In the genomic region with DNA sequence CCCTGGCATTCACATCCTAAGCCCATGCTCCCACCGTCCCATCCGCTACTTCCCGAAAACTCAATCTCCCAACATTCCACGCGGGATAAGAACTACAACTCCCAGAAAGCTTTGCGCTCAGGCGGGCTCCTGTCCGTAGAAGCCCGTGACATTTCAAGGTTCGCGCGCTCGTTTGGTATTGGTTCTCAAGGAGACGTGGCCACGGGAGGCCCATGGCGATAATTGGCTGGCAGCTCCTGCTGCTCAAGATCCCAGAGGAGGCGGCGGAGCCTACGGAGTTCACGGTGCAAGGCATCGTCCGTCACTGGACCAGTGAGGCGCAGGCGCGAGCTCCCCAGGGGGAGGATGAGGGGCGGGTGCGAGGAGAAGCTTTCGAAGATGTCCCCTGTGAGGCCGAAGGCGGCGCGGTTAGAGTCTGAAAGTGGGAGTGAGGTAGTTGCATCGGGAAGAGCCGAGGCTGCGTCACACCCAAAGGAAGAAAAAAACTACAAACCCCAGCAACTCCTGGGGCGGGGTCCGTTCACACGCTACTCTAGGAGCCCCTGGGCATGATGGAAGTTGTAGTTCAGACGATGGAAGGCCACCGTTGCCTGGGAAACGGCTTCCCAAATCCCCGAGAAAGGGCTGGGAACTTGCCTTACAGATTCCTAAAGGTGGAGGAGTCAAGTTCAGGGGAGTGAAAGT, we compare ENCODE assay signal across 1 cellular context.
TF ChIP-seq lines count a peak whose summit lies in the region.

No MANE protein-coding gene starts in this region.

TF ChIP-seq in K562, 482 proteins besides CTCF, POLR2A, EP300 and RAD21 (continues in another document):
- TF ChIP-seq, protein P1, sequence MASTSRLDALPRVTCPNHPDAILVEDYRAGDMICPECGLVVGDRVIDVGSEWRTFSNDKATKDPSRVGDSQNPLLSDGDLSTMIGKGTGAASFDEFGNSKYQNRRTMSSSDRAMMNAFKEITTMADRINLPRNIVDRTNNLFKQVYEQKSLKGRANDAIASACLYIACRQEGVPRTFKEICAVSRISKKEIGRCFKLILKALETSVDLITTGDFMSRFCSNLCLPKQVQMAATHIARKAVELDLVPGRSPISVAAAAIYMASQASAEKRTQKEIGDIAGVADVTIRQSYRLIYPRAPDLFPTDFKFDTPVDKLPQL (IDR thresholded peaks at IDR 0.05; ENCODE audit: extremely low read depth, insufficient read length) = no peak
- peak; percentile 69 to 98; a peak in 2 of 4 replicates for TF ChIP-seq TEAD1 (CRISPR knock-in tag; IDR thresholded peaks at IDR 0.05)
- no peak for TF ChIP-seq NCOA2 (IDR thresholded peaks at IDR 0.05; ENCODE audit: partially characterized antibody in 2 of 2)
- TF ChIP-seq HDAC8 (tag; IDR thresholded peaks at IDR 0.05) = 0 out of 2 replicates have a peak, but pooled peaks have one; percentile 24
- peak; percentile 72; the same call in 1 of the 2 replicates for TF ChIP-seq BACH1 (tag; IDR thresholded peaks at IDR 0.05)
- TF ChIP-seq, protein P2, sequence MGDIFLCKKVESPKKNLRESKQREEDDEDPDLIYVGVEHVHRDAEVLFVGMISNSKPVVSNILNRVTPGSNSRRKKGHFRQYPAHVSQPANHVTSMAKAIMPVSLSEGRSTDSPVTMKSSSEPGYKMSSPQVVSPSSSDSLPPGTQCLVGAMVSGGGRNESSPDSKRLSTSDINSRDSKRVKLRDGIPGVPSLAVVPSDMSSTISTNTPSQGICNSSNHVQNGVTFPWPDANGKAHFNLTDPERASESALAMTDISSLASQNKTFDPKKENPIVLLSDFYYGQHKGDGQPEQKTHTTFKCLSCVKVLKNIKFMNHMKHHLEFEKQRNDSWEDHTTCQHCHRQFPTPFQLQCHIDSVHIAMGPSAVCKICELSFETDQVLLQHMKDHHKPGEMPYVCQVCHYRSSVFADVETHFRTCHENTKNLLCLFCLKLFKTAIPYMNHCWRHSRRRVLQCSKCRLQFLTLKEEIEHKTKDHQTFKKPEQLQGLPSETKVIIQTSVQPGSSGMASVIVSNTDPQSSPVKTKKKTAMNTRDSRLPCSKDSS (IDR thresholded peaks at IDR 0.05; ENCODE audit: low read depth, partially characterized antibody) = no peak
- TF ChIP-seq EP400 (IDR thresholded peaks at IDR 0.05) = peak; percentile 75
- no peak for TF ChIP-seq XRCC4 (IDR thresholded peaks at IDR 0.05; ENCODE audit: extremely low read depth, insufficient read depth, insufficient read length)
- no peak for TF ChIP-seq ZNF699 (CRISPR knock-in tag; IDR thresholded peaks at IDR 0.05; ENCODE audit: insufficient replicate concordance)
- TF ChIP-seq ZNF780A (CRISPR knock-in tag; IDR thresholded peaks at IDR 0.05) = no peak
- TF ChIP-seq ZNF584 (CRISPR knock-in tag; IDR thresholded peaks at IDR 0.05; ENCODE audit: low read depth) = peak; percentile 60; the same call in 1 of the 2 replicates
- 0 out of 2 replicates have a peak, but pooled peaks have one; percentile 34 for TF ChIP-seq ZC3H11A (IDR thresholded peaks at IDR 0.05; ENCODE audit: low read depth, low read length)
- peak; percentile 78 for TF ChIP-seq TEAD4 (IDR thresholded peaks at IDR 0.05; ENCODE audit: low read length)
- TF ChIP-seq TEAD4 (CRISPR knock-in tag; IDR thresholded peaks at IDR 0.05; ENCODE audit: borderline replicate concordance) = no peak
- TF ChIP-seq E2F3 (CRISPR knock-in tag; IDR thresholded peaks at IDR 0.05) = peak; percentile 77; the same call in 1 of the 2 replicates
- no peak for TF ChIP-seq TAF15 (IDR thresholded peaks at IDR 0.05; ENCODE audit: low read depth, low read length)
- TF ChIP-seq CREM (IDR thresholded peaks at IDR 0.05; ENCODE audit: low read depth) = peak; percentile 84
- TF ChIP-seq SIX5 (IDR thresholded peaks at IDR 0.05; ENCODE audit: borderline replicate concordance in 1 of 2, insufficient read depth in 1 of 2, low read depth in 1 of 2, low read length in 2 of 2) = peak; percentile 97 to 99
- TF ChIP-seq, protein P3, sequence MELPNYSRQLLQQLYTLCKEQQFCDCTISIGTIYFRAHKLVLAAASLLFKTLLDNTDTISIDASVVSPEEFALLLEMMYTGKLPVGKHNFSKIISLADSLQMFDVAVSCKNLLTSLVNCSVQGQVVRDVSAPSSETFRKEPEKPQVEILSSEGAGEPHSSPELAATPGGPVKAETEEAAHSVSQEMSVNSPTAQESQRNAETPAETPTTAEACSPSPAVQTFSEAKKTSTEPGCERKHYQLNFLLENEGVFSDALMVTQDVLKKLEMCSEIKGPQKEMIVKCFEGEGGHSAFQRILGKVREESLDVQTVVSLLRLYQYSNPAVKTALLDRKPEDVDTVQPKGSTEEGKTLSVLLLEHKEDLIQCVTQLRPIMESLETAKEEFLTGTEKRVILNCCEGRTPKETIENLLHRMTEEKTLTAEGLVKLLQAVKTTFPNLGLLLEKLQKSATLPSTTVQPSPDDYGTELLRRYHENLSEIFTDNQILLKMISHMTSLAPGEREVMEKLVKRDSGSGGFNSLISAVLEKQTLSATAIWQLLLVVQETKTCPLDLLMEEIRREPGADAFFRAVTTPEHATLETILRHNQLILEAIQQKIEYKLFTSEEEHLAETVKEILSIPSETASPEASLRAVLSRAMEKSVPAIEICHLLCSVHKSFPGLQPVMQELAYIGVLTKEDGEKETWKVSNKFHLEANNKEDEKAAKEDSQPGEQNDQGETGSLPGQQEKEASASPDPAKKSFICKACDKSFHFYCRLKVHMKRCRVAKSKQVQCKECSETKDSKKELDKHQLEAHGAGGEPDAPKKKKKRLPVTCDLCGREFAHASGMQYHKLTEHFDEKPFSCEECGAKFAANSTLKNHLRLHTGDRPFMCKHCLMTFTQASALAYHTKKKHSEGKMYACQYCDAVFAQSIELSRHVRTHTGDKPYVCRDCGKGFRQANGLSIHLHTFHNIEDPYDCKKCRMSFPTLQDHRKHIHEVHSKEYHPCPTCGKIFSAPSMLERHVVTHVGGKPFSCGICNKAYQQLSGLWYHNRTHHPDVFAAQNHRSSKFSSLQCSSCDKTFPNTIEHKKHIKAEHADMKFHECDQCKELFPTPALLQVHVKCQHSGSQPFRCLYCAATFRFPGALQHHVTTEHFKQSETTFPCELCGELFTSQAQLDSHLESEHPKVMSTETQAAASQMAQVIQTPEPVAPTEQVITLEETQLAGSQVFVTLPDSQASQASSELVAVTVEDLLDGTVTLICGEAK (IDR thresholded peaks at IDR 0.05) = no peak; the same call in 1 of the 2 replicates
- TF ChIP-seq, protein P3 (CRISPR knock-in tag; IDR thresholded peaks at IDR 0.05) = no peak
- TF ChIP-seq ZFX (CRISPR knock-in tag; IDR thresholded peaks at IDR 0.05) = peak; percentile 74
- no peak for TF ChIP-seq SMARCC2 (IDR thresholded peaks at IDR 0.05; ENCODE audit: low read depth)
- TF ChIP-seq, protein P4, sequence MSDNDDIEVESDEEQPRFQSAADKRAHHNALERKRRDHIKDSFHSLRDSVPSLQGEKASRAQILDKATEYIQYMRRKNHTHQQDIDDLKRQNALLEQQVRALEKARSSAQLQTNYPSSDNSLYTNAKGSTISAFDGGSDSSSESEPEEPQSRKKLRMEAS (CRISPR knock-in tag; IDR thresholded peaks at IDR 0.05) = peak; percentile 80
- no peak for TF ChIP-seq ETV5 (CRISPR knock-in tag; IDR thresholded peaks at IDR 0.05; ENCODE audit: low read depth)
- TF ChIP-seq RFX1 (IDR thresholded peaks at IDR 0.05) = peak; percentile 94
- TF ChIP-seq ZNF76 (CRISPR knock-in tag; IDR thresholded peaks at IDR 0.05; ENCODE audit: borderline replicate concordance) = no peak
- peak; percentile 24; the same call in 1 of the 2 replicates for TF ChIP-seq CEBPG (CRISPR knock-in tag; IDR thresholded peaks at IDR 0.05)
- no peak for TF ChIP-seq CEBPG (tag; conservative IDR thresholded peaks at IDR 0.05 in 1 of 2, IDR thresholded peaks at IDR 0.05 in 1 of 2)
- TF ChIP-seq, protein P5, sequence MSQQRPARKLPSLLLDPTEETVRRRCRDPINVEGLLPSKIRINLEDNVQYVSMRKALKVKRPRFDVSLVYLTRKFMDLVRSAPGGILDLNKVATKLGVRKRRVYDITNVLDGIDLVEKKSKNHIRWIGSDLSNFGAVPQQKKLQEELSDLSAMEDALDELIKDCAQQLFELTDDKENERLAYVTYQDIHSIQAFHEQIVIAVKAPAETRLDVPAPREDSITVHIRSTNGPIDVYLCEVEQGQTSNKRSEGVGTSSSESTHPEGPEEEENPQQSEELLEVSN (IDR thresholded peaks at IDR 0.05; ENCODE audit: borderline replicate concordance in 1 of 2, extremely low read depth in 1 of 2, insufficient read depth in 1 of 2, insufficient read length in 1 of 2, low read depth in 1 of 2, low read length in 1 of 2, poor library complexity in 1 of 2, severe bottlenecking in 1 of 2) = peak in 1 of 2 experiments; percentile 53
- TF ChIP-seq, protein P6, sequence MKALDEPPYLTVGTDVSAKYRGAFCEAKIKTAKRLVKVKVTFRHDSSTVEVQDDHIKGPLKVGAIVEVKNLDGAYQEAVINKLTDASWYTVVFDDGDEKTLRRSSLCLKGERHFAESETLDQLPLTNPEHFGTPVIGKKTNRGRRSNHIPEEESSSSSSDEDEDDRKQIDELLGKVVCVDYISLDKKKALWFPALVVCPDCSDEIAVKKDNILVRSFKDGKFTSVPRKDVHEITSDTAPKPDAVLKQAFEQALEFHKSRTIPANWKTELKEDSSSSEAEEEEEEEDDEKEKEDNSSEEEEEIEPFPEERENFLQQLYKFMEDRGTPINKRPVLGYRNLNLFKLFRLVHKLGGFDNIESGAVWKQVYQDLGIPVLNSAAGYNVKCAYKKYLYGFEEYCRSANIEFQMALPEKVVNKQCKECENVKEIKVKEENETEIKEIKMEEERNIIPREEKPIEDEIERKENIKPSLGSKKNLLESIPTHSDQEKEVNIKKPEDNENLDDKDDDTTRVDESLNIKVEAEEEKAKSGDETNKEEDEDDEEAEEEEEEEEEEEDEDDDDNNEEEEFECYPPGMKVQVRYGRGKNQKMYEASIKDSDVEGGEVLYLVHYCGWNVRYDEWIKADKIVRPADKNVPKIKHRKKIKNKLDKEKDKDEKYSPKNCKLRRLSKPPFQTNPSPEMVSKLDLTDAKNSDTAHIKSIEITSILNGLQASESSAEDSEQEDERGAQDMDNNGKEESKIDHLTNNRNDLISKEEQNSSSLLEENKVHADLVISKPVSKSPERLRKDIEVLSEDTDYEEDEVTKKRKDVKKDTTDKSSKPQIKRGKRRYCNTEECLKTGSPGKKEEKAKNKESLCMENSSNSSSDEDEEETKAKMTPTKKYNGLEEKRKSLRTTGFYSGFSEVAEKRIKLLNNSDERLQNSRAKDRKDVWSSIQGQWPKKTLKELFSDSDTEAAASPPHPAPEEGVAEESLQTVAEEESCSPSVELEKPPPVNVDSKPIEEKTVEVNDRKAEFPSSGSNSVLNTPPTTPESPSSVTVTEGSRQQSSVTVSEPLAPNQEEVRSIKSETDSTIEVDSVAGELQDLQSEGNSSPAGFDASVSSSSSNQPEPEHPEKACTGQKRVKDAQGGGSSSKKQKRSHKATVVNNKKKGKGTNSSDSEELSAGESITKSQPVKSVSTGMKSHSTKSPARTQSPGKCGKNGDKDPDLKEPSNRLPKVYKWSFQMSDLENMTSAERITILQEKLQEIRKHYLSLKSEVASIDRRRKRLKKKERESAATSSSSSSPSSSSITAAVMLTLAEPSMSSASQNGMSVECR (CRISPR knock-in tag; IDR thresholded peaks at IDR 0.05) = peak; percentile 59; the same call in 1 of the 2 replicates
- TF ChIP-seq, protein P7, sequence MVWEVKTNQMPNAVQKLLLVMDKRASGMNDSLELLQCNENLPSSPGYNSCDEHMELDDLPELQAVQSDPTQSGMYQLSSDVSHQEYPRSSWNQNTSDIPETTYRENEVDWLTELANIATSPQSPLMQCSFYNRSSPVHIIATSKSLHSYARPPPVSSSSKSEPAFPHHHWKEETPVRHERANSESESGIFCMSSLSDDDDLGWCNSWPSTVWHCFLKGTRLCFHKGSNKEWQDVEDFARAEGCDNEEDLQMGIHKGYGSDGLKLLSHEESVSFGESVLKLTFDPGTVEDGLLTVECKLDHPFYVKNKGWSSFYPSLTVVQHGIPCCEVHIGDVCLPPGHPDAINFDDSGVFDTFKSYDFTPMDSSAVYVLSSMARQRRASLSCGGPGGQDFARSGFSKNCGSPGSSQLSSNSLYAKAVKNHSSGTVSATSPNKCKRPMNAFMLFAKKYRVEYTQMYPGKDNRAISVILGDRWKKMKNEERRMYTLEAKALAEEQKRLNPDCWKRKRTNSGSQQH (CRISPR knock-in tag; IDR thresholded peaks at IDR 0.05) = no peak
- peak; percentile 33 for TF ChIP-seq MYC (IDR thresholded peaks at IDR 0.05; ENCODE audit: low read depth, low read length)
- TF ChIP-seq MYC (CRISPR knock-in tag; IDR thresholded peaks at IDR 0.05; ENCODE audit: borderline replicate concordance, low read depth) = no peak
- TF ChIP-seq TCF7 (IDR thresholded peaks at IDR 0.05; ENCODE audit: borderline replicate concordance) = no peak
- TF ChIP-seq ATF7 (IDR thresholded peaks at IDR 0.05) = peak; percentile 83
- TF ChIP-seq, protein P8, sequence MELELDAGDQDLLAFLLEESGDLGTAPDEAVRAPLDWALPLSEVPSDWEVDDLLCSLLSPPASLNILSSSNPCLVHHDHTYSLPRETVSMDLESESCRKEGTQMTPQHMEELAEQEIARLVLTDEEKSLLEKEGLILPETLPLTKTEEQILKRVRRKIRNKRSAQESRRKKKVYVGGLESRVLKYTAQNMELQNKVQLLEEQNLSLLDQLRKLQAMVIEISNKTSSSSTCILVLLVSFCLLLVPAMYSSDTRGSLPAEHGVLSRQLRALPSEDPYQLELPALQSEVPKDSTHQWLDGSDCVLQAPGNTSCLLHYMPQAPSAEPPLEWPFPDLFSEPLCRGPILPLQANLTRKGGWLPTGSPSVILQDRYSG (tag; conservative IDR thresholded peaks at IDR 0.05; ENCODE audit: low read depth) = 0 out of 2 replicates have a peak, but pooled peaks have one; percentile 23
- TF ChIP-seq ASH1L (IDR thresholded peaks at IDR 0.05; ENCODE audit: borderline replicate concordance, low read depth, partially characterized antibody) = peak; percentile 79
- peak; percentile 89 for TF ChIP-seq FOS (IDR thresholded peaks at IDR 0.05; ENCODE audit: extremely low read depth, insufficient read length)
- no peak for TF ChIP-seq RBM39 (optimal IDR thresholded peaks at IDR 0.05; ENCODE audit: low read depth, low read length)
